ENCODE assay signal across 23 cellular contexts in the genomic region with DNA sequence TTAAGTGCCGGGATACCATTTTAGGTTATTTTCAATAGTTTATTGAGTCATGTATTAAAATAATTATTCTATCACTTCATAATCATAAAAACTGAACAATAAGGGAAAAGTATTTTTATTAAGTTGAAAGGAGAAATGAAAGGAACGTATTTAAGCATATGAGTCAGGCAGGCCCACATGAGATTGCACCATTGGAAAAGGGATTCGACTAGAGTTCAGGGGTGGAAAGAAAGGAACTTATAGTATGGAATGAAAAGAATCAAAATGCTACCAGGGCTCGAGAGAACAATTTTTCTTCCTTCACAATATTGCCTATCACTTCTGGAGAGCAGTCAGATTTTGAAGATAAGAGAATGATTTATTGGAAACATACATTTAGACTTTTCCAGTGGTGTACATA.
"Had no signal": no experiment of that assay in that cellular context is flagged by ENCODE, and none has a peak within 500 bp of the region (broad histone marks: within the 10 kb centered on the region; RNA-seq: fewer than 3 reads in every experiment).

No MANE protein-coding gene starts in this region.

- ATAC-seq: effector memory CD8-positive, alpha-beta T cell; esophagus mucosa; foreskin keratinocyte; gastroesophageal sphincter; heart right ventricle; left cardiac atrium; left lung; left ventricle myocardium superior; lower lobe of right lung; naive thymus-derived CD4-positive, alpha-beta T cell had no signal

- DNase-seq: dermis blood vessel endothelial cell; dorsolateral prefrontal cortex; effector CD8-positive, alpha-beta T cell; effector memory CD8-positive, alpha-beta T cell; endodermal cell; erythroblast; esophagus squamous epithelium; foreskin keratinocyte; glutamatergic neuron; head of caudate nucleus; heart right ventricle; hippocampal formation; left cardiac atrium; left lung; left ventricle myocardium superior; lower lobe of right lung; mesendoderm; midbrain; naive thymus-derived CD4-positive, alpha-beta T cell had no signal

- H3K9me3 ChIP-seq: esophagus squamous epithelium, gastroesophageal sphincter, heart right ventricle, left lung, lower lobe of right lung had no signal

- H3K4me3 ChIP-seq: coronary artery, dorsolateral prefrontal cortex, esophagus squamous epithelium, gastroesophageal sphincter, heart right ventricle, left lung, lower lobe of right lung had no signal

- H3K4me1 ChIP-seq: esophagus squamous epithelium, gastroesophageal sphincter, heart right ventricle, left lung, lower lobe of right lung had no signal

- H3K36me3 ChIP-seq: esophagus squamous epithelium, gastroesophageal sphincter, heart right ventricle, left lung, lower lobe of right lung had no signal

- H3K27ac ChIP-seq: coronary artery, dorsolateral prefrontal cortex, epithelial cell of prostate, esophagus squamous epithelium, foreskin keratinocyte, gastroesophageal sphincter, heart right ventricle, left lung, lower lobe of right lung had no signal

- H3K27me3 ChIP-seq: dorsolateral prefrontal cortex, esophagus squamous epithelium, foreskin keratinocyte, gastroesophageal sphincter, heart right ventricle, left lung had no signal
